In the genomic region with DNA sequence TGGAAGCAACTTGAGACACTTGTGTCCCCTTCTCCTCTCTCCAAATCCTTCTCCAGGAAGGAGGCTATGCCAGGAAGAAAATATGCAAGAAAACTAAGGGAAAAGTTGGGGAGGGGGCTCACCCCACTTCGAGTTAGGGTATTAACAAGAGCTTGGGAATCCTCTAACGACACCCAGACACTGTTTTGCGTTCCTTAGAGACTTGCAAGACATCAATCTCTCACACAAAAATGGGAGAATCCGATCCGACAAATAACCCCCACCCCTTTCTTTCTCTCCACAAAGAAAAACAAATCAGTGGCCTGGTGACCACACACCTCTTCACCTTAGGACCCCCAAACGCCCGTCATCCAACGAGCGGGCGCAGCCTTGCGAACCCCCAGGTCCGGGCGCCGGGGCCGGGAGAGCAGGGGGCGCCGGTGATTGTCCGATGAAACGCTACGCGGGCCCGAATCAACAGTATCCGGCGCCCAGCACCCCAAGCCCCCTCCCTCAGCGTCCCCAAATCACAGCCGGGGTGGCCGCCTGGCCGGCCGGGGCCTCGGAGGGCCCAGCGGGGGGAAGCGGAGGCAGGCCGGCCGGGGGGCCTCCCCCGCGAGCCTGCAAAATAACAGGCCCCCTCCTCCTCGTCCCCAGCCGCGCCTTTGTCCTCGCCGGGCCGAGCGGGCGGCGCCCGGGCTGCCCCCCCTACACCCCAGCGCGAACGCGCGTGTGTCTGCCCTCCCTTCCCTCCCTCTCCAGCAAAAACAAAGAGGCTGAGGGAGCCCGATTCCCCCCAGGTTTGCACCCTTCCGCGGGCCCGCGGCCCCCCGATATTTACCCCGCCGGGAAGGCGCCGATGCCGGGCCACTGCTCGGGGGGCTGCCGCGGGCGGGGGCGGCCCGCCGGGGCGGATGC, we compare ENCODE assay signal across 8 cellular contexts. TPM values are rescaled to one million over a fixed set of nuclear protein-coding genes. Genes with fewer than 3 reads are reported as not detected.
DNase-seq lines count a peak whose midpoint lies in the region; ATAC-seq and TF ChIP-seq lines count a peak whose summit lies in the region.

No MANE protein-coding gene starts in this region.

- peaks cover 5% of the 10 kb centered on the region for H3F3A ChIP-seq in neural cell (ENCODE audit: insufficient read depth, low read length, poor library complexity, severe bottlenecking)

- intact Hi-C loops in transverse colon (cut with DNase I; ENCODE audit: low total_unique reads), result loop anchor here (2.0 to 5.0 kb wide), 2 partner anchors 54 to 114 kb away; no protein-coding TSS in a partner anchor

- H3K4me1 Mint-ChIP-seq in activated naive CD8-positive, alpha-beta T cell (ENCODE audit: low read depth), result peaks cover 42% of the 10 kb centered on the region

- H3K9me2 ChIP-seq in neural cell (ENCODE audit: insufficient read depth, low read length), result no peaks in the 10 kb centered on the region

- no peaks in the 10 kb centered on the region for H3K36me3 Mint-ChIP-seq in activated naive CD8-positive, alpha-beta T cell

- H3K27me3 Mint-ChIP-seq in activated naive CD8-positive, alpha-beta T cell, result no peaks in the 10 kb centered on the region

- H3K4me3 ChIP-seq in SJSA1 (peak overlapping the region; percentile 80), gastroesophageal sphincter (peak overlapping the region; percentile 59 to 79), neural cell (ENCODE audit: low read length) (peak overlapping the region; percentile 93), transverse colon (peak overlapping the region; percentile 64 to 92 (median 78))

- H3K9me3 Mint-ChIP-seq in activated naive CD8-positive, alpha-beta T cell (ENCODE audit: low read depth), result no peaks in the 10 kb centered on the region

- TF ChIP-seq CTCF in gastroesophageal sphincter (IDR thresholded peaks at IDR 0.05) (no peak), neural cell (IDR thresholded peaks at IDR 0.05; ENCODE audit: poor library complexity, severe bottlenecking) (no peak), transverse colon (IDR thresholded peaks at IDR 0.05) (no peak)

- no peak for TF ChIP-seq RAD21 in neural cell (conservative IDR thresholded peaks at IDR 0.05)

- DNase-seq in Caki2 (ENCODE audit: low read depth) (peak; percentile 70), SJSA1 (ENCODE audit: low read depth in 1 of 2, low spot score in 2 of 2) (peak in 1 of 2 experiments; percentile 75), transverse colon (peak; percentile 68)

- TF ChIP-seq EP300 in gastroesophageal sphincter (IDR thresholded peaks at IDR 0.05), result no peak
- TF ChIP-seq EP300 in neural cell (conservative IDR thresholded peaks at IDR 0.05; ENCODE audit: poor library complexity, severe bottlenecking), result no peak
- no peak for TF ChIP-seq EP300 in transverse colon (IDR thresholded peaks at IDR 0.05; ENCODE audit: low read depth)

- no peak overlapping the region for H2AFZ ChIP-seq in neural cell (ENCODE audit: low read depth, low read length)

- H3K9ac ChIP-seq in neural cell (ENCODE audit: low read length), result peak overlapping the region; percentile 97

- peak overlapping the region; percentile 86 for H3K4me3 Mint-ChIP-seq in activated naive CD8-positive, alpha-beta T cell

- in situ Hi-C loops in Caki2 (cut with HindIII; ENCODE audit: low pct_unique_long_range_greater_than_20kb, low sequenced_read_pairs), result no loop called here
- in situ Hi-C loops in transverse colon (cut with MboI; ENCODE audit: low pct_ligation_motif_present in 1 of 4, low pct_unique_long_range_greater_than_20kb in 1 of 4, low sequenced_read_pairs in 3 of 4), result loop anchor here in 1 of 4 donors (25.0 kb wide), 1 partner anchor 96 kb away; no protein-coding TSS in a partner anchor

- H3K4me2 ChIP-seq in neural cell (ENCODE audit: low read length), result peak overlapping the region; percentile 99

- peak; percentile 56 to 70 for TF ChIP-seq POLR2A in gastroesophageal sphincter (IDR thresholded peaks at IDR 0.05)
- TF ChIP-seq POLR2A in transverse colon (IDR thresholded peaks at IDR 0.05), result peak; percentile 49

- peaks cover 50% of the 10 kb centered on the region for H3K79me2 ChIP-seq in neural cell (replicated peaks; ENCODE audit: insufficient read depth, low read length)

- H3K27me3 ChIP-seq in SJSA1 (replicated peaks) (no peaks in the 10 kb centered on the region), gastroesophageal sphincter (no peaks in the 10 kb centered on the region), neural cell (ENCODE audit: insufficient read depth, low read depth, low read length) (no peaks in the 10 kb centered on the region), transverse colon (no peaks in the 10 kb centered on the region)

- no peaks in the 10 kb centered on the region for H3K9me3 ChIP-seq in SJSA1 (replicated peaks)
- no peaks in the 10 kb centered on the region for H3K9me3 ChIP-seq in gastroesophageal sphincter
- H3K9me3 ChIP-seq in neural cell (ENCODE audit: low read length), result no peaks in the 10 kb centered on the region
- H3K9me3 ChIP-seq in transverse colon, result no peaks in the 10 kb centered on the region

- H3K36me3 ChIP-seq in SJSA1, result peaks cover 32% of the 10 kb centered on the region
- peaks cover 0 to 9% of the 10 kb centered on the region in 2 donors for H3K36me3 ChIP-seq in gastroesophageal sphincter
- no peaks in the 10 kb centered on the region for H3K36me3 ChIP-seq in neural cell (ENCODE audit: insufficient read depth, low read length)
- H3K36me3 ChIP-seq in transverse colon, result no peaks in the 10 kb centered on the region

- H3K4me1 ChIP-seq in SJSA1 (replicated peaks), result peaks cover 60% of the 10 kb centered on the region
- peaks cover 0 to 61% (median 37%) of the 10 kb centered on the region in 3 donors for H3K4me1 ChIP-seq in gastroesophageal sphincter
- peaks cover 36 to 62% (median 48%) of the 10 kb centered on the region in 4 donors for H3K4me1 ChIP-seq in transverse colon

- H3K27ac ChIP-seq in SJSA1 (peak overlapping the region; percentile 88), gastroesophageal sphincter (peak overlapping the region; percentile 95 to 100 (median 98)), neural cell (ENCODE audit: low read length) (peak overlapping the region; percentile 96), transverse colon (peak overlapping the region; percentile 96 to 99 (median 98))

- H3K27ac Mint-ChIP-seq in activated naive CD8-positive, alpha-beta T cell, result peak overlapping the region; percentile 83

- ATAC-seq in HG02678 (IDR thresholded peaks at IDR 0.05; ENCODE audit: unreplicated experiment) (peak; percentile 38), gastroesophageal sphincter (peak; percentile 76), HG03135 (IDR thresholded peaks at IDR 0.05; ENCODE audit: unreplicated experiment) (no peak)

- 0% methylated on average over 10 of the region's 70 CpGs; no CpG with 5 or more reads in 1 of the 2 donors for WGBS in gastroesophageal sphincter (ENCODE audit: low coverage in 1 of 2), 2 donors
- 0 to 3% methylated on average over 5 to 17 of the region's 70 CpGs for WGBS in transverse colon (ENCODE audit: low coverage in 1 of 2), 2 donors

- H4K20me1 ChIP-seq in neural cell (ENCODE audit: insufficient read depth), result peaks cover 32% of the 10 kb centered on the region

TF ChIP-seq in neural cell, 6 proteins besides CTCF, POLR2A, EP300 and RAD21:
- peak; percentile 13 for TF ChIP-seq SMC3 (conservative IDR thresholded peaks at IDR 0.05; ENCODE audit: poor library complexity)
- TF ChIP-seq REST (IDR thresholded peaks at IDR 0.05; ENCODE audit: borderline replicate concordance), result peak; percentile 31
- TF ChIP-seq TAF1 (IDR thresholded peaks at IDR 0.05; ENCODE audit: low read depth), result no peak
- peak; percentile 19 for TF ChIP-seq MXI1 (conservative IDR thresholded peaks at IDR 0.05; ENCODE audit: poor library complexity, severe bottlenecking)

RNA-seq across cellular contexts. Expression of gene CSNK1E, which starts 0.6 kb away (rescaled TPM):
- total RNA-seq in Caki2 (2014; rRNA removed; shearing (Covaris generic); ENCODE audit: low replicate concordance), result 62.6 and 62.7 TPM in 2 replicates
- total RNA-seq in SJSA1 (2014; rRNA removed; shearing (Covaris generic)), result 82.0 and 118 TPM in 2 replicates
- 10 to 100 TPM; 70.3 to 90.3 (median 80.0) TPM for total RNA-seq in gastroesophageal sphincter
- 230 and 254 TPM in 2 replicates for polyA plus RNA-seq in neural cell
- polyA minus RNA-seq in neural cell, result 234 and 256 TPM in 2 replicates
- total RNA-seq in transverse colon, result 100 to 1,000 TPM in 2 of 4 donors, 10 to 100 TPM in 2; 47.9 to 179 (median 106) TPM

RNA-seq across cellular contexts. Expression of gene TMEM184B, which starts 43.8 kb away (rescaled TPM):
- total RNA-seq in Caki2 (2014; rRNA removed; shearing (Covaris generic); ENCODE audit: low replicate concordance), result 31.2 and 46.9 TPM in 2 replicates
- total RNA-seq in SJSA1 (2014; rRNA removed; shearing (Covaris generic)), result 22.0 and 23.8 TPM in 2 replicates
- total RNA-seq in gastroesophageal sphincter (100 to 1,000 TPM in 1 of 4 donors, 10 to 100 TPM in 3; 52.0 to 108 (median 64.9) TPM), transverse colon (10 to 100 TPM; 18.7 to 88.4 (median 41.1) TPM)
- 19.7 and 29.3 TPM in 2 replicates for polyA plus RNA-seq in neural cell
- polyA minus RNA-seq in neural cell, result 29.1 and 29.7 TPM in 2 replicates
